Comparison of ENCODE assay signal across 8 cellular contexts in genomic region chr11:2196970-2197770, GRCh38. TPM values are rescaled to one million over a fixed set of nuclear protein-coding genes. Genes with fewer than 3 reads are reported as not detected.
DNase-seq lines count a peak whose midpoint lies in the region; ATAC-seq and TF ChIP-seq lines count a peak whose summit lies in the region.

No MANE protein-coding gene starts in this region.

- no peaks in the 10 kb centered on the region for H3K9me3 ChIP-seq in OCI-LY7 (ENCODE audit: low read length)
- no peaks in the 10 kb centered on the region for H3K9me3 ChIP-seq in esophagus squamous epithelium

- no peaks in the 10 kb centered on the region for H3K9me3 Mint-ChIP-seq in nephron progenitor cell

- no peak overlapping the region for H3K4me3 ChIP-seq in OCI-LY7 (ENCODE audit: low read depth, low read length, poor library complexity, severe bottlenecking)
- H3K4me3 ChIP-seq in esophagus squamous epithelium = no peak overlapping the region

- no peak for ATAC-seq in HG02678 (IDR thresholded peaks at IDR 0.05; ENCODE audit: unreplicated experiment)

- no peaks in the 10 kb centered on the region for H3K79me2 ChIP-seq in OCI-LY7 (ENCODE audit: insufficient read depth, low read depth, low read length)

- peaks cover 10% of the 10 kb centered on the region for H3K27me3 Mint-ChIP-seq in nephron progenitor cell (ENCODE audit: low read depth, poor library complexity)

- peak; percentile 82 for TF ChIP-seq CTCF in OCI-LY7 (conservative IDR thresholded peaks at IDR 0.05; ENCODE audit: low read length)
- peak; percentile 70 to 96 (median 92) for TF ChIP-seq CTCF in esophagus squamous epithelium (IDR thresholded peaks at IDR 0.05)
- TF ChIP-seq CTCF in nephron progenitor cell (IDR thresholded peaks at IDR 0.05) = peak; percentile 80

- no peak overlapping the region for H2AFZ ChIP-seq in OCI-LY7 (ENCODE audit: low read length)

- H3K27me3 ChIP-seq in esophagus squamous epithelium = peaks cover 0 to 48% (median 0%) of the 10 kb centered on the region in 4 donors

- DNase-seq in COLO668 (lab: John Stamatoyannopoulos, UW; ENCODE audit: unreplicated experiment) (peak; percentile 52), HT1080 (ENCODE audit: low read depth) (peak; percentile 59), OCI-LY7 (ENCODE audit: low spot score) (peak; percentile 63), esophagus squamous epithelium (lab: John Stamatoyannopoulos, UW) (no peak), nephron progenitor cell (peak; percentile 86)
- peak; percentile 73 for DNase-seq in activated T-cell treated with anti-CD3 and anti-CD28 coated beads, Interleukin-2, amount 50 U/mL, for 1 hour
- peak; percentile 60 for DNase-seq in stimulated activated naive CD4-positive, alpha-beta T cell treated with Interleukin-2 at 50 U/mL for 16 hours (lab: John Stamatoyannopoulos, UW)

- intact Hi-C loops in OCI-LY7 (cut with micrococcal nuclease; ENCODE audit: unreplicated experiment) = loop anchor here (1.0 to 5.0 kb wide), 4 partner anchors 68 to 222 kb away; partner anchors contain the start of gene TSSC4
- intact Hi-C loops in esophagus squamous epithelium (cut with DNase I) = loop anchor here (5.0 kb wide), 1 partner anchor 105 kb away; the partner anchor contains the start of genes C11orf21 and TSPAN32

- CTCF ChIA-PET in OCI-LY7 (lab: Charles Lee; ENCODE audit: unreplicated experiment) = interaction anchor here (0.5 to 1.0 kb wide), 2 partner anchors 225 to 943 kb away, joined by 3 read pairs; no protein-coding TSS in a partner anchor

- no peak overlapping the region for H3K27ac Mint-ChIP-seq in nephron progenitor cell

- H4K20me1 ChIP-seq in OCI-LY7 (ENCODE audit: insufficient read depth, low read length) = no peaks in the 10 kb centered on the region

- TF ChIP-seq POLR2A in esophagus squamous epithelium (IDR thresholded peaks at IDR 0.05) = no peak

- no peaks in the 10 kb centered on the region for H3K9me2 ChIP-seq in OCI-LY7 (ENCODE audit: insufficient read depth, low read length)

- H3K27ac ChIP-seq in OCI-LY7 (ENCODE audit: low read depth, low read length, poor library complexity, severe bottlenecking) = no peak overlapping the region
- no peak overlapping the region for H3K27ac ChIP-seq in esophagus squamous epithelium

- H3K36me3 ChIP-seq in OCI-LY7 (ENCODE audit: insufficient read depth, low read length) = no peaks in the 10 kb centered on the region
- H3K36me3 ChIP-seq in esophagus squamous epithelium = no peaks in the 10 kb centered on the region

- BruUV-seq in OCI-LY7 (replicated peaks; lab: Mats Ljungman, UMichigan) = no TSS peak

- H3K4me2 ChIP-seq in OCI-LY7 (ENCODE audit: low read length) = no peak overlapping the region

- POLR2A ChIA-PET in OCI-LY7 (lab: Charles Lee) = no interaction called here

- 42 to 48% methylated on average over 4 to 13 of the region's 23 CpGs for WGBS in esophagus squamous epithelium, 2 donors

- H3K36me3 Mint-ChIP-seq in nephron progenitor cell (ENCODE audit: low read depth) = no peaks in the 10 kb centered on the region

- H3K4me3 Mint-ChIP-seq in nephron progenitor cell = no peak overlapping the region

- no peaks in the 10 kb centered on the region for H3K4me1 ChIP-seq in OCI-LY7 (ENCODE audit: insufficient read depth, low read length, poor library complexity, severe bottlenecking)
- H3K4me1 ChIP-seq in esophagus squamous epithelium = peaks cover 0 to 21% (median 5%) of the 10 kb centered on the region in 3 donors

- H3K4me1 Mint-ChIP-seq in nephron progenitor cell = peaks cover 21% of the 10 kb centered on the region

RNA-seq across cellular contexts. Expression of gene TH, which starts 25.6 kb away (rescaled TPM):
- total RNA-seq in HT1080 (2014; rRNA removed; shearing (Covaris generic)) = not detected in 2 replicates
- polyA plus RNA-seq in HT1080 (2015; cell fraction: cytosol; rRNA removed) = 0.19 TPM in 1 of 2 replicates, not detected in the other
- polyA plus RNA-seq in HT1080 (2015; cell fraction: nucleus; rRNA removed) = not detected in 2 replicates
- total RNA-seq in OCI-LY7 (2014; rRNA removed; shearing (Covaris generic)) = not detected in 2 replicates
- not detected in 2 replicates for total RNA-seq in OCI-LY7 (2022)
- under 1 TPM in 2 of 4 donors, not detected in 2; 0.34 to 0.76 TPM for total RNA-seq in esophagus squamous epithelium

RNA-seq across cellular contexts. Expression of gene INS, which starts 36.2 kb away (rescaled TPM):
- not detected in 2 replicates for total RNA-seq in HT1080 (2014; rRNA removed; shearing (Covaris generic))
- polyA plus RNA-seq in HT1080 (2015; cell fraction: cytosol; rRNA removed) = not detected in 2 replicates
- polyA plus RNA-seq in HT1080 (2015; cell fraction: nucleus; rRNA removed) = not detected in 2 replicates
- total RNA-seq in OCI-LY7 (2014; rRNA removed; shearing (Covaris generic)) = not detected in 2 replicates
- total RNA-seq in OCI-LY7 (2022) = not detected in 2 replicates
- not detected for total RNA-seq in esophagus squamous epithelium

RNA-seq across cellular contexts. Expression of gene IGF2, which starts 58.0 kb away (rescaled TPM):
- 0.24 TPM in 1 of 2 replicates, not detected in the other for total RNA-seq in HT1080 (2014; rRNA removed; shearing (Covaris generic))
- polyA plus RNA-seq in HT1080 (2015; cell fraction: cytosol; rRNA removed) = 0.03 and 0.05 TPM in 2 replicates
- 0.05 TPM in 1 of 2 replicates, not detected in the other for polyA plus RNA-seq in HT1080 (2015; cell fraction: nucleus; rRNA removed)
- total RNA-seq in OCI-LY7 (2014; rRNA removed; shearing (Covaris generic)) = not detected in 2 replicates
- not detected in 2 replicates for total RNA-seq in OCI-LY7 (2022)
- total RNA-seq in esophagus squamous epithelium = 10 to 100 TPM in 1 of 4 donors, 1 to 10 TPM in 2, under 1 TPM in 1; 0.76 to 35.3 (median 2.8) TPM
